27 cellular contexts compared by ENCODE assay signal in the genomic region with DNA sequence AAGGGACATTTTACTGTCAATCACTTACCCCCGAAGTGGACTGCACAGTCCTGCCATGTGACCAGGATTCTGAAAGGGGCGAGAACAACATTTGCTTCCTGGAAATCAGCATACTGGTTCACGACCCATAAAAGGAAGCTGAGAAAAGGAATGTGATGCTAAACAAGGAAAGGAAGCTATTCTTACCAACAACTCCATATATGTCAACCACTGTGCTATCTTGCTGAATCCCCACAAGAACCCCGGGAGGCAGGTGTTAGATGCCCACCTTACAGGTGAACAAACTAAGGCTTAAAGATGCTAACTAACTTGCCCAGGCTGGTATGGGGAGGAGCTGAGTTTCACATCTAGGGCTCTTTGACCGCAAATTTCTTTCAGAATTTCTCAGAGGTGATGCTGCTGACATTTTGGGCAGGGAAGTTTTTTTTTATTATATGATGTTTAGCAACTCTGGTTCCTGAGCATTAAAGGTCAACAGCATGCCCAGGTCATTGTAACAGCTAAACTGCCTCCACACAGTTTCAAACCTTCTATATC. TPM values are rescaled to one million over a fixed set of nuclear protein-coding genes. Genes with fewer than 3 reads are reported as not detected.
DNase-seq lines count a peak whose midpoint lies in the region; ATAC-seq, FAIRE-seq and TF ChIP-seq lines count a peak whose summit lies in the region.
"Had no signal": no experiment of that assay in that cellular context is flagged by ENCODE, and none has a peak within 500 bp of the region (broad histone marks: within the 10 kb centered on the region; RNA-seq: fewer than 3 reads in every experiment).

No MANE protein-coding gene starts in this region.

- intact Hi-C loops in GM12878 (cut with micrococcal nuclease; ENCODE audit: unreplicated experiment): loop anchor here (10.0 kb wide), 1 partner anchor 228 kb away; no protein-coding TSS in a partner anchor
- intact Hi-C loops in activated T-helper 2 cell treated with anti-CD3 and anti-CD28 coated beads, Interferon-gamma antibody, Interleukin-2, Interleukin-4, amounts not matched to agents 10 μg/mL and 5 μg/mL and 100 μg/mL, durations not matched to agents 14 hours and 24 hours and 36 hours (cut with micrococcal nuclease): no loop called here

- no peak for TF ChIP-seq EP300 in GM12878 (IDR thresholded peaks at IDR 0.05; ENCODE audit: borderline replicate concordance in 1 of 2, control insufficient read depth in 1 of 2, low read depth in 2 of 2, low read length in 2 of 2)

- H3K4me3 ChIP-seq in CD4-positive, CD25-positive, alpha-beta regulatory T cell (ENCODE audit: low read depth, low read length): no peak overlapping the region
- H3K4me3 ChIP-seq in GM23338 (no peak overlapping the region), GM12878 (no peak overlapping the region)
- H3K4me3 ChIP-seq: A549; BLaER1 treated with 17β-estradiol and CSF1 and Interleukin-3, amounts not matched to agents 10 nM and 100 nM; HAP-1; Peyer's patch had no signal

- SMC1A ChIA-PET in GM12878 (lab: Charles Lee; ENCODE audit: uncharacterized antibody, unreplicated experiment): no interaction called here

- H3K79me2 ChIP-seq in GM23338 (replicated peaks; ENCODE audit: insufficient read depth) (no peaks in the 10 kb centered on the region), GM12878 (ENCODE audit: control insufficient read depth, insufficient read depth, low read length) (no peaks in the 10 kb centered on the region)

- 0% methylated on average over 5 of the region's 5 CpGs for WGBS in GM12878 (ENCODE audit: insufficient coverage, insufficient replicate concordance, low lambda C conversion rate, missing lambda C conversion rate)

- no peak for TF ChIP-seq CTCF in GM23338 (conservative IDR thresholded peaks at IDR 0.05; ENCODE audit: low read depth in 2 of 2)
- TF ChIP-seq CTCF in GM12878 (IDR thresholded peaks at IDR 0.05 in 2 of 3, conservative IDR thresholded peaks at IDR 0.05 in 1 of 3; ENCODE audit: control insufficient read depth in 2 of 3, extremely low read depth in 1 of 3, insufficient read depth in 1 of 3, low read depth in 3 of 3, low read length in 3 of 3): no peak

- POLR2A ChIA-PET in GM12878 (lab: Charles Lee): no interaction called here

- RAD21 ChIA-PET in GM12878 (lab: Charles Lee; ENCODE audit: unreplicated experiment): no interaction called here

- H3K9ac ChIP-seq in GM12878 (ENCODE audit: control insufficient read depth, insufficient read depth, low read length): no peak overlapping the region
- H3K9ac ChIP-seq: BLaER1 treated with 17β-estradiol and CSF1 and Interleukin-3, amounts not matched to agents 10 nM and 100 nM; KMS-11 had no signal

- H3K36me3 ChIP-seq in CD4-positive, CD25-positive, alpha-beta regulatory T cell (ENCODE audit: control insufficient read depth, insufficient read depth, low read length): no peaks in the 10 kb centered on the region
- no peaks in the 10 kb centered on the region for H3K36me3 ChIP-seq in GM23338 (ENCODE audit: insufficient read depth)
- H3K36me3 ChIP-seq in GM12878 (ENCODE audit: control insufficient read depth in 2 of 2, insufficient read depth in 2 of 2, low read length in 1 of 2): no peaks in the 10 kb centered on the region
- H3K36me3 ChIP-seq: BLaER1 treated with 17β-estradiol and CSF1 and Interleukin-3, amounts not matched to agents 10 nM and 100 nM; HAP-1; Peyer's patch had no signal

- H3K9me3 ChIP-seq in CD4-positive, CD25-positive, alpha-beta regulatory T cell (ENCODE audit: control insufficient read depth in 2 of 2, low read length in 2 of 2): no peaks in the 10 kb centered on the region
- no peaks in the 10 kb centered on the region for H3K9me3 ChIP-seq in GM12878 (replicated peaks; ENCODE audit: control insufficient read depth, insufficient read depth, low read length)
- H3K9me3 ChIP-seq: A549; BLaER1 treated with 17β-estradiol and CSF1 and Interleukin-3, amounts not matched to agents 10 nM and 100 nM; Caco-2; HAP-1; Peyer's patch had no signal

- no peaks in the 10 kb centered on the region for H3F3A ChIP-seq in GM23338 (replicated peaks; ENCODE audit: low read depth)

- TF ChIP-seq RAD21 in GM12878 (IDR thresholded peaks at IDR 0.05; ENCODE audit: insufficient read depth, low read depth, low read length): no peak

- no TSS peak for BruUV-seq in GM12878 (replicated peaks; lab: Mats Ljungman, UMichigan)

- peaks cover 0 to 1% (median 0%) of the 10 kb centered on the region in 7 donors for H3K9me3 Mint-ChIP-seq in CD4-positive, CD25-positive, alpha-beta regulatory T cell
- H3K9me3 Mint-ChIP-seq in GM23338: no peaks in the 10 kb centered on the region; the same call in 2 of the 3 replicates
- H3K9me3 Mint-ChIP-seq in stimulated activated effector memory CD8-positive, alpha-beta T cell treated with anti-CD3 and anti-CD28 coated beads, Interleukin-12 subunit alpha, Interleukin-12 subunit beta, amount 100 ng/mL, for 72 hours: no peaks in the 10 kb centered on the region
- H3K9me3 Mint-ChIP-seq in activated T-cell treated with anti-CD3 and anti-CD28 coated beads, Interleukin-2, amount 50 U/mL, for 4 hours: no peaks in the 10 kb centered on the region
- no peaks in the 10 kb centered on the region for H3K9me3 Mint-ChIP-seq in activated T-helper 2 cell treated with anti-CD3 and anti-CD28 coated beads, Interferon-gamma antibody, Interleukin-2, Interleukin-4, amounts not matched to agents 10 μg/mL and 5 μg/mL and 100 μg/mL, durations not matched to agents 14 hours and 24 hours and 36 hours
- H3K9me3 Mint-ChIP-seq: CD8-positive, alpha-beta T cell; HFFc6 had no signal

- peak overlapping the region in 2 of 3 donors; percentile 38 to 52 for H3K27ac Mint-ChIP-seq in CD4-positive, CD25-positive, alpha-beta regulatory T cell
- H3K27ac Mint-ChIP-seq in GM23338: no peak overlapping the region
- H3K27ac Mint-ChIP-seq in stimulated activated effector memory CD8-positive, alpha-beta T cell treated with anti-CD3 and anti-CD28 coated beads, Interleukin-12 subunit alpha, Interleukin-12 subunit beta, amount 100 ng/mL, for 72 hours: no peak overlapping the region
- no peak overlapping the region for H3K27ac Mint-ChIP-seq in activated T-helper 2 cell treated with anti-CD3 and anti-CD28 coated beads, Interferon-gamma antibody, Interleukin-2, Interleukin-4, amounts not matched to agents 10 μg/mL and 5 μg/mL and 100 μg/mL, durations not matched to agents 14 hours and 24 hours and 36 hours
- H3K27ac Mint-ChIP-seq: CD8-positive, alpha-beta T cell; HFFc6; IgD-negative memory B cell had no signal

- H3K4me3 Mint-ChIP-seq in CD4-positive, CD25-positive, alpha-beta regulatory T cell: peak overlapping the region in 1 of 4 donors; percentile 44
- no peak overlapping the region for H3K4me3 Mint-ChIP-seq in GM23338
- no peak overlapping the region for H3K4me3 Mint-ChIP-seq in stimulated activated effector memory CD8-positive, alpha-beta T cell treated with anti-CD3 and anti-CD28 coated beads, Interleukin-12 subunit alpha, Interleukin-12 subunit beta, amount 100 ng/mL, for 72 hours
- H3K4me3 Mint-ChIP-seq in activated T-cell treated with anti-CD3 and anti-CD28 coated beads, Interleukin-2, amount 50 U/mL, for 4 hours: no peak overlapping the region
- no peak overlapping the region for H3K4me3 Mint-ChIP-seq in activated T-helper 2 cell treated with anti-CD3 and anti-CD28 coated beads, Interferon-gamma antibody, Interleukin-2, Interleukin-4, amounts not matched to agents 10 μg/mL and 5 μg/mL and 100 μg/mL, durations not matched to agents 14 hours and 24 hours and 36 hours (ENCODE audit: low read depth)
- H3K4me3 Mint-ChIP-seq: CD8-positive, alpha-beta T cell; HFFc6; IgD-negative memory B cell had no signal

- H2AFZ ChIP-seq in GM23338: no peak overlapping the region
- H2AFZ ChIP-seq in GM12878 (ENCODE audit: control insufficient read depth, low read depth, low read length): no peak overlapping the region

- no peak for ATAC-seq in CD4-positive, CD25-positive, alpha-beta regulatory T cell (ENCODE audit: low read depth in 2 of 2)
- ATAC-seq in GM23338 (peak; percentile 53; the same call in 2 of the 3 replicates), GM12878 (peak; percentile 57; the same call in 2 of the 3 replicates), GM21423 (IDR thresholded peaks at IDR 0.05; ENCODE audit: unreplicated experiment) (no peak)
- ATAC-seq in stimulated activated effector memory CD8-positive, alpha-beta T cell treated with anti-CD3 and anti-CD28 coated beads, Interleukin-12 subunit alpha, Interleukin-12 subunit beta, amount 100 ng/mL, for 72 hours: peak; percentile 62
- no peak for ATAC-seq in activated T-cell treated with anti-CD3 and anti-CD28 coated beads, Interleukin-2, amount 50 U/mL, for 4 hours
- ATAC-seq: A549; CD8-positive, alpha-beta T cell had no signal

- H3K27ac ChIP-seq in CD4-positive, CD25-positive, alpha-beta regulatory T cell (ENCODE audit: insufficient read depth, low read length, poor library complexity, severe bottlenecking): no peak overlapping the region
- no peak overlapping the region for H3K27ac ChIP-seq in GM23338 (ENCODE audit: low read depth)
- no peak overlapping the region for H3K27ac ChIP-seq in GM12878 (ENCODE audit: control insufficient read depth, insufficient read depth)
- H3K27ac ChIP-seq: A549; BLaER1 treated with 17β-estradiol and CSF1 and Interleukin-3, amounts not matched to agents 10 nM and 100 nM; KMS-11; Peyer's patch had no signal

- peaks cover 10% of the 10 kb centered on the region for H3K4me1 ChIP-seq in CD4-positive, CD25-positive, alpha-beta regulatory T cell (ENCODE audit: control insufficient read depth, insufficient read depth, low read length, poor library complexity, severe bottlenecking)
- H3K4me1 ChIP-seq in GM23338 (ENCODE audit: insufficient read depth) (no peaks in the 10 kb centered on the region), GM12878 (ENCODE audit: control insufficient read depth, insufficient read depth, low read length) (no peaks in the 10 kb centered on the region)
- H3K4me1 ChIP-seq: A549, Caco-2, HAP-1, Peyer's patch had no signal

- TF ChIP-seq POLR2A in GM12878 (IDR thresholded peaks at IDR 0.05; ENCODE audit: low read depth, low read length): no peak

- H3K27me3 ChIP-seq in CD4-positive, CD25-positive, alpha-beta regulatory T cell (ENCODE audit: control insufficient read depth, insufficient read depth, low read length): no peaks in the 10 kb centered on the region
- H3K27me3 ChIP-seq in GM23338 (ENCODE audit: insufficient read depth) (no peaks in the 10 kb centered on the region), GM12878 (replicated peaks in 1 of 2; ENCODE audit: control insufficient read depth in 2 of 2, insufficient read depth in 2 of 2, low read length in 1 of 2) (no peaks in the 10 kb centered on the region; a peak in 3 of 4 replicates)
- H3K27me3 ChIP-seq: BLaER1 treated with 17β-estradiol and CSF1 and Interleukin-3, amounts not matched to agents 10 nM and 100 nM; Peyer's patch had no signal

- peaks cover 2% of the 10 kb centered on the region for H3K27me3 Mint-ChIP-seq in CD4-positive, CD25-positive, alpha-beta regulatory T cell
- no peaks in the 10 kb centered on the region for H3K27me3 Mint-ChIP-seq in GM23338 (ENCODE audit: insufficient read depth, low read depth, poor library complexity)
- H3K27me3 Mint-ChIP-seq in activated T-cell treated with anti-CD3 and anti-CD28 coated beads, Interleukin-2, amount 50 U/mL, for 4 hours (ENCODE audit: low read depth): peaks cover 11% of the 10 kb centered on the region
- H3K27me3 Mint-ChIP-seq in activated T-helper 2 cell treated with anti-CD3 and anti-CD28 coated beads, Interferon-gamma antibody, Interleukin-2, Interleukin-4, amounts not matched to agents 10 μg/mL and 5 μg/mL and 100 μg/mL, durations not matched to agents 14 hours and 24 hours and 36 hours (ENCODE audit: low read depth): peaks cover 15% of the 10 kb centered on the region

- H3K4me2 ChIP-seq in GM23338 (no peak overlapping the region), GM12878 (ENCODE audit: control insufficient read depth, insufficient read depth) (no peak overlapping the region)
- H3K4me2 ChIP-seq: A549, KMS-11 had no signal

- FAIRE-seq in GM12878 (lab: Jason Lieb, UNC): no peak
- FAIRE-seq: A549 had no signal

- 0 out of 2 replicates have a peak, but pooled peaks cover 2% of the 10 kb centered on the region for H3K9me2 ChIP-seq in GM23338 (ENCODE audit: insufficient read depth)

- in situ Hi-C loops in GM12878 (cut with MboI): no loop called here

- H3K36me3 Mint-ChIP-seq in CD4-positive, CD25-positive, alpha-beta regulatory T cell: no peaks in the 10 kb centered on the region
- no peaks in the 10 kb centered on the region for H3K36me3 Mint-ChIP-seq in GM23338 (ENCODE audit: low read depth)
- H3K36me3 Mint-ChIP-seq in stimulated activated effector memory CD8-positive, alpha-beta T cell treated with anti-CD3 and anti-CD28 coated beads, Interleukin-12 subunit alpha, Interleukin-12 subunit beta, amount 100 ng/mL, for 72 hours: no peaks in the 10 kb centered on the region
- no peaks in the 10 kb centered on the region for H3K36me3 Mint-ChIP-seq in activated T-cell treated with anti-CD3 and anti-CD28 coated beads, Interleukin-2, amount 50 U/mL, for 4 hours (ENCODE audit: insufficient read depth)
- H3K36me3 Mint-ChIP-seq in activated T-helper 2 cell treated with anti-CD3 and anti-CD28 coated beads, Interferon-gamma antibody, Interleukin-2, Interleukin-4, amounts not matched to agents 10 μg/mL and 5 μg/mL and 100 μg/mL, durations not matched to agents 14 hours and 24 hours and 36 hours (ENCODE audit: low read depth): no peaks in the 10 kb centered on the region
- H3K36me3 Mint-ChIP-seq: CD8-positive, alpha-beta T cell; IgD-negative memory B cell had no signal

- H4K20me1 ChIP-seq in GM23338 (replicated peaks; ENCODE audit: insufficient read depth): no peaks in the 10 kb centered on the region
- H4K20me1 ChIP-seq in GM12878 (ENCODE audit: control insufficient read depth, insufficient read depth): no peaks in the 10 kb centered on the region
- H4K20me1 ChIP-seq: BLaER1 treated with 17β-estradiol and CSF1 and Interleukin-3, amounts not matched to agents 10 nM and 100 nM had no signal

- H3K4me1 Mint-ChIP-seq in CD4-positive, CD25-positive, alpha-beta regulatory T cell: peaks cover 7 to 14% (median 12%) of the 10 kb centered on the region in 4 donors
- peaks cover 3% of the 10 kb centered on the region; the same call in 2 of the 3 replicates for H3K4me1 Mint-ChIP-seq in GM23338
- peaks cover 6% of the 10 kb centered on the region for H3K4me1 Mint-ChIP-seq in stimulated activated effector memory CD8-positive, alpha-beta T cell treated with anti-CD3 and anti-CD28 coated beads, Interleukin-12 subunit alpha, Interleukin-12 subunit beta, amount 100 ng/mL, for 72 hours
- H3K4me1 Mint-ChIP-seq in activated T-cell treated with anti-CD3 and anti-CD28 coated beads, Interleukin-2, amount 50 U/mL, for 4 hours (ENCODE audit: low read depth): peaks cover 5% of the 10 kb centered on the region
- peaks cover 5% of the 10 kb centered on the region for H3K4me1 Mint-ChIP-seq in activated T-helper 2 cell treated with anti-CD3 and anti-CD28 coated beads, Interferon-gamma antibody, Interleukin-2, Interleukin-4, amounts not matched to agents 10 μg/mL and 5 μg/mL and 100 μg/mL, durations not matched to agents 14 hours and 24 hours and 36 hours (ENCODE audit: low read depth)
- H3K4me1 Mint-ChIP-seq: IgD-negative memory B cell had no signal

- CTCF ChIA-PET in GM12878 (lab: Yijun Ruan, JAX): interaction anchor here (0.5 kb wide), 1 partner anchor 1271 kb away, joined by 3 read pairs; no protein-coding TSS in a partner anchor

- peak in 1 of 3 donors; percentile 40 for DNase-seq in CD4-positive, CD25-positive, alpha-beta regulatory T cell
- DNase-seq in GM23338 (ENCODE audit: low spot score): peak; percentile 28
- no peak for DNase-seq in GM12878 (ENCODE audit: low read depth, low spot score)
- no peak for DNase-seq in stimulated activated effector memory CD8-positive, alpha-beta T cell treated with anti-CD3 and anti-CD28 coated beads, Interleukin-12 subunit alpha, Interleukin-12 subunit beta, amount 100 ng/mL, for 72 hours (ENCODE audit: low spot score in 2 of 2)
- no peak for DNase-seq in activated T-cell treated with anti-CD3 and anti-CD28 coated beads, Interleukin-2, amount 50 U/mL, for 4 hours
- DNase-seq in activated T-helper 2 cell treated with anti-CD3 and anti-CD28 coated beads, Interferon-gamma antibody, Interleukin-2, Interleukin-4, amounts not matched to agents 10 μg/mL and 5 μg/mL and 100 μg/mL, durations not matched to agents 14 hours and 24 hours and 36 hours (ENCODE audit: low spot score): no peak
- DNase-seq: AML-193; Caco-2; CD8-positive, alpha-beta T cell; GDM1; HFFc6; NCI-H1048; NCI-H1694; NCI-H2081; NCI-H2171; NCI-H226; NCI-H510A; NCI-H69; OCI-M1; Peyer's patch; SHP77 treated with DMSO at 0.1 percent for 48 hours had no signal

RNA-seq across cellular contexts. Expression of a gene that starts 16.4 kb away (rescaled TPM):
- total RNA-seq in CD4-positive, CD25-positive, alpha-beta regulatory T cell: not detected
- polyA plus RNA-seq in CD4-positive, CD25-positive, alpha-beta regulatory T cell: not detected
- total RNA-seq in GM23338 (2014; rRNA removed; shearing (Covaris generic)): not detected in 2 replicates
- polyA plus RNA-seq in GM23338 (2016; fragmentation: Nextera tagmentation; extraction: Ambion mirVana) (not detected in 2 replicates), GM12878 (2011; rRNA removed) (not detected in 2 replicates), GM12878 (2014; fragmentation: Illumina TruSeq; extraction: Trizol) (not detected in 2 replicates), GM12878 (2014; fragmentation: Nextera tagmentation; extraction: Ambion mirVana) (not detected), GM12878 (2014; rRNA removed) (not detected in 2 replicates), GM12878 (2016; fragmentation: Nextera tagmentation; extraction: Ambion mirVana) (not detected)
- total RNA-seq in GM12878 (2013; cell fraction: nucleolus; rRNA removed): not detected in 2 replicates
- total RNA-seq in GM12878 (2014; rRNA removed) (not detected in 2 replicates), GM12878 (2014; rRNA removed; fragmentation: Illumina TruSeq; extraction: Trizol) (not detected in 2 replicates), GM12878 (2021) (not detected in 2 replicates)
- polyA plus RNA-seq in GM12878 (2011; ENCODE audit: low read depth): not detected
- polyA plus RNA-seq in GM12878 (2011; cell fraction: cytosol; rRNA removed): not detected in 2 replicates
- polyA plus RNA-seq in GM12878 (2011; cell fraction: nucleus; rRNA removed): not detected in 2 replicates
- polyA plus RNA-seq in GM12878 (2012): not detected in 2 replicates
- not detected in 2 replicates for polyA minus RNA-seq in GM12878 (2011; rRNA and poly(A)+ RNA removed)
- polyA minus RNA-seq in GM12878 (2011; cell fraction: cytosol; rRNA and poly(A)+ RNA removed): not detected in 2 replicates
- polyA minus RNA-seq in GM12878 (2011; cell fraction: nucleus; rRNA and poly(A)+ RNA removed): not detected in 2 replicates
- not detected for total RNA-seq in activated T-cell treated with anti-CD3 and anti-CD28 coated beads, Interleukin-2, amount 50 U/mL, for 4 hours
- total RNA-seq in activated T-helper 2 cell treated with anti-CD3 and anti-CD28 coated beads, Interferon-gamma antibody, Interleukin-2, Interleukin-4, amounts not matched to agents 10 μg/mL and 5 μg/mL and 100 μg/mL, durations not matched to agents 14 hours and 24 hours and 36 hours: not detected in 2 replicates
- total RNA-seq: Caco-2; CD8-positive, alpha-beta T cell; HFFc6; Peyer's patch had no signal
- polyA plus RNA-seq: A549, IgD-negative memory B cell had no signal

RNA-seq across cellular contexts. Expression of a gene that starts 57.8 kb away (rescaled TPM):
- total RNA-seq in CD4-positive, CD25-positive, alpha-beta regulatory T cell: not detected
- not detected for polyA plus RNA-seq in CD4-positive, CD25-positive, alpha-beta regulatory T cell
- 10.1 and 10.6 TPM in 2 replicates for total RNA-seq in GM23338 (2014; rRNA removed; shearing (Covaris generic))
- 2.4 TPM in 2 replicates for polyA plus RNA-seq in GM23338 (2016; fragmentation: Nextera tagmentation; extraction: Ambion mirVana)
- total RNA-seq in GM12878 (2013; cell fraction: nucleolus; rRNA removed): not detected in 2 replicates
- not detected in 2 replicates for total RNA-seq in GM12878 (2014; rRNA removed)
- not detected in 2 replicates for total RNA-seq in GM12878 (2014; rRNA removed; fragmentation: Illumina TruSeq; extraction: Trizol)
- 0.03 TPM in 1 of 2 replicates, not detected in the other for total RNA-seq in GM12878 (2021)
- not detected for polyA plus RNA-seq in GM12878 (2011; ENCODE audit: low read depth)
- polyA plus RNA-seq in GM12878 (2011; rRNA removed): not detected in 2 replicates
- under 0.01 and 0.01 TPM in 2 replicates for polyA plus RNA-seq in GM12878 (2011; cell fraction: cytosol; rRNA removed)
- 0.01 TPM in 2 replicates for polyA plus RNA-seq in GM12878 (2011; cell fraction: nucleus; rRNA removed)
- polyA plus RNA-seq in GM12878 (2012): 0.01 TPM in 1 of 2 replicates, not detected in the other
- polyA plus RNA-seq in GM12878 (2014; fragmentation: Illumina TruSeq; extraction: Trizol): not detected in 2 replicates
- polyA plus RNA-seq in GM12878 (2014; fragmentation: Nextera tagmentation; extraction: Ambion mirVana): not detected
- polyA plus RNA-seq in GM12878 (2014; rRNA removed): not detected in 2 replicates
- polyA plus RNA-seq in GM12878 (2016; fragmentation: Nextera tagmentation; extraction: Ambion mirVana): under 1 TPM in 1 of 2 experiments, not detected in 1; 0.10 TPM
- polyA minus RNA-seq in GM12878 (2011; rRNA and poly(A)+ RNA removed): not detected in 2 replicates
- polyA minus RNA-seq in GM12878 (2011; cell fraction: cytosol; rRNA and poly(A)+ RNA removed): not detected in 2 replicates
- polyA minus RNA-seq in GM12878 (2011; cell fraction: nucleus; rRNA and poly(A)+ RNA removed): under 0.01 TPM in 1 of 2 replicates, not detected in the other
- not detected for total RNA-seq in activated T-cell treated with anti-CD3 and anti-CD28 coated beads, Interleukin-2, amount 50 U/mL, for 4 hours
- 0.02 TPM in 2 replicates for total RNA-seq in activated T-helper 2 cell treated with anti-CD3 and anti-CD28 coated beads, Interferon-gamma antibody, Interleukin-2, Interleukin-4, amounts not matched to agents 10 μg/mL and 5 μg/mL and 100 μg/mL, durations not matched to agents 14 hours and 24 hours and 36 hours
- total RNA-seq: CD8-positive, alpha-beta T cell; HFFc6 had no signal
- polyA plus RNA-seq: IgD-negative memory B cell had no signal

Comparison
In these comparisons a context has a peak if more than half of its experiments do, and no peak if none do; other contexts are left out.
1. ATAC-seq: peak in GM23338 (single experiment), GM12878 (single experiment) and stimulated activated effector memory CD8-positive, alpha-beta T cell treated with anti-CD3 and anti-CD28 coated beads, Interleukin-12 subunit alpha, Interleukin-12 subunit beta, amount 100 ng/mL, for 72 hours (single experiment); none in CD4-positive, CD25-positive, alpha-beta regulatory T cell (0 of 2), activated T-cell treated with anti-CD3 and anti-CD28 coated beads, Interleukin-2, amount 50 U/mL, for 4 hours (0 of 2) and GM21423 (single experiment).
2. H3K27ac Mint-ChIP-seq: peak in CD4-positive, CD25-positive, alpha-beta regulatory T cell (2 of 3); none in GM23338 (single experiment), stimulated activated effector memory CD8-positive, alpha-beta T cell treated with anti-CD3 and anti-CD28 coated beads, Interleukin-12 subunit alpha, Interleukin-12 subunit beta, amount 100 ng/mL, for 72 hours (single experiment) and activated T-helper 2 cell treated with anti-CD3 and anti-CD28 coated beads, Interferon-gamma antibody, Interleukin-2, Interleukin-4, amounts not matched to agents 10 μg/mL and 5 μg/mL and 100 μg/mL, durations not matched to agents 14 hours and 24 hours and 36 hours (single experiment).
3. RNA of a gene that starts 57.8 kb away (total RNA-seq): 10.1 to 10.6 TPM in GM23338; 0.02 TPM in activated T-helper 2 cell treated with anti-CD3 and anti-CD28 coated beads, Interferon-gamma antibody, Interleukin-2, Interleukin-4, amounts not matched to agents 10 μg/mL and 5 μg/mL and 100 μg/mL, durations not matched to agents 14 hours and 24 hours and 36 hours, not detected in CD4-positive, CD25-positive, alpha-beta regulatory T cell (single experiment), 0.03 TPM in GM12878 and not detected in activated T-cell treated with anti-CD3 and anti-CD28 coated beads, Interleukin-2, amount 50 U/mL, for 4 hours; every median in the first group is over 10 times any median in the second.